16 cellular contexts compared by ENCODE assay signal in the genomic region with DNA sequence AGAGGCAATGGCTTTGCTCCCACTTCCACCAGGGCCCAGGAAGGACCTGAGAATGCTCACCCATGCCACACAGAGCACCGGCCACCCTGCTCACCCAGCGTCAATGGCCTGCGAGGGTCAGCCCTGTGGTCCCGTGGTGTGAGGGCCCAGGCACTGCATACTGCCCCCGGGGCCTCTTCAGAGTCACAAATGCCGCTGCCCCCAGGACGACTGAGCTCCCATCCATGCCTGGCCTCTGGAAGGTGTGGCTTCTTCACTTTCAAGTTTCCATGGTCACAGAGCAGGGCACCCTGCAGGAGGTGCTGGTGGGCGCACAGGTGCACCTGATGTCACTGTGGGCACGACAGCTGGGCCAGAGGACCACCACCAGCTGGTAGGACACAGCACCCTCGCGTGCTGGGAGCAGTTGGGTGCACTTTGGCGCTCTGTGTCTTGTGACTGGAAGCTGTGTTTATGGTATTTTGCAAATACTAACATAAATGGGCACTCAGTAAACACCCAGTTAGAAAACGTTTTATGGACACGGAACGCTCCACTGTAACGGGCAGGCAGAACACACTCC. TPM values are rescaled to one million over a fixed set of nuclear protein-coding genes. Genes with fewer than 3 reads are reported as not detected.
"Had no signal": no experiment of that assay in that cellular context is flagged by ENCODE, and none has a peak within 500 bp of the region (broad histone marks: within the 10 kb centered on the region; RNA-seq: fewer than 3 reads in every experiment).

No MANE protein-coding gene starts in this region.

- H3K9me3 ChIP-seq: mucosa of descending colon, ovary had no signal

- H3K27ac ChIP-seq: ovary had no signal

- FAIRE-seq: urothelium cell line had no signal

- H3K36me3 ChIP-seq: ovary had no signal

- H3K27me3 ChIP-seq: ovary had no signal

- ATAC-seq: activated CD4-positive, alpha-beta T cell treated with anti-CD3 and anti-CD28 coated beads for 36 hours; activated naive CD4-positive, alpha-beta T cell treated with anti-CD3 and anti-CD28 coated beads, Interleukin-2, amount 50 U/mL, for 72 hours; effector memory CD8-positive, alpha-beta T cell; mucosa of descending colon; naive thymus-derived CD8-positive, alpha-beta T cell; sciatic nerve; WTC11 had no signal

- H3K4me3 ChIP-seq: mucosa of descending colon, ovary had no signal

- DNase-seq: activated CD4-positive, alpha-beta T cell treated with anti-CD3 and anti-CD28 coated beads for 36 hours; activated CD4-positive, alpha-beta T cell treated with anti-CD3 and anti-CD28 coated beads, Interleukin-2, amount 50 U/mL, for 48 hours; activated gamma-delta T cell; amniotic stem cell; effector memory CD8-positive, alpha-beta T cell; mesenchymal stem cell; naive thymus-derived CD8-positive, alpha-beta T cell; ovary; stimulated activated CD4-positive, alpha-beta T cell treated with anti-CD3 and anti-CD28 coated beads, Interleukin-1b, Interleukin-23, amount 100 ng/mL, for 48 hours; stimulated activated CD8-positive, alpha-beta memory T cell treated with anti-CD3 and anti-CD28 coated beads, Interleukin-4, amount 100 ng/mL, for 48 hours; stimulated activated naive CD4-positive, alpha-beta T cell had no signal

RNA-seq across cellular contexts. Expression of a gene that starts 12.5 kb away (rescaled TPM):
- polyA plus RNA-seq: naive thymus-derived CD8-positive, alpha-beta T cell had no signal
